In the genomic region with DNA sequence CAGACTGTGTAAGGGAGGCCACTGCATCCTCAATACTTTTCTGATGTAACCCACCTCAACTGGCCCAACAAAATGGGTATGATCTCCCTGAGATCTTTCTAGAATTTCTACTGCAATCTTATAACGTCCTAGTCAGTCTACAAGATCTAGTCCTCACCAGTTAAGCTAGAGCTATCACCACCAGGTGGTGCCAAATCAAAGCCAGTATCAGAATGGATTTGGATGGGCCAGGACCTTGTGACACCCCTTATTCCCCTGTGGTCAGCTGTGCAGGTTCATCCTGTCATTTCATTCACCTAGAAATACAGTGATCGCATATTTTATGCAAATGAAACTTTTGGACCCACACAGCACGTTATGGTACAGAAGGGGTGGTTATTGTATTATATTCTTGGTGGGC, we compare ENCODE assay signal across 8 cellular contexts.
DNase-seq lines count a peak whose midpoint lies in the region; ATAC-seq, FAIRE-seq and TF ChIP-seq lines count a peak whose summit lies in the region.

No MANE protein-coding gene starts in this region.

- SMC1A ChIA-PET in GM12878 (lab: Charles Lee; ENCODE audit: uncharacterized antibody, unreplicated experiment) = interaction anchor here (0.6 to 2.3 kb wide), 4 partner anchors 10 to 183 kb away, joined by 3 to 19 read pairs (median 4); no protein-coding TSS in a partner anchor

- CTCF ChIA-PET in CD4-positive, alpha-beta memory T cell (lab: Charles Lee; ENCODE audit: partially characterized antibody) = interaction anchor here (1.1 to 2.0 kb wide), 2 partner anchors 183 to 186 kb away, joined by 3 to 15 read pairs; no protein-coding TSS in a partner anchor
- CTCF ChIA-PET in GM12878 (lab: Yijun Ruan, JAX) = interaction anchor here (0.6 to 7.4 kb wide), 7 partner anchors 15 to 183 kb away, joined by 3 to 82 read pairs (median 3); a partner anchor contains a TSS

- intact Hi-C loops in CD4-positive, alpha-beta memory T cell (cut with micrococcal nuclease) = loop anchor here (1.0 kb wide), 1 partner anchor 183 kb away; no protein-coding TSS in a partner anchor
- intact Hi-C loops in GM12878 (cut with micrococcal nuclease; ENCODE audit: unreplicated experiment) = loop anchor here (1.0 kb wide), 1 partner anchor 183 kb away; no protein-coding TSS in a partner anchor

- TF ChIP-seq CTCF in GM13977 (IDR thresholded peaks at IDR 0.05; ENCODE audit: extremely low read depth, insufficient read depth, missing control alignments) = peak; percentile 64
- TF ChIP-seq CTCF in GM12878 (IDR thresholded peaks at IDR 0.05 in 2 of 3, conservative IDR thresholded peaks at IDR 0.05 in 1 of 3; ENCODE audit: control insufficient read depth in 2 of 3, extremely low read depth in 1 of 3, insufficient read depth in 1 of 3, low read depth in 3 of 3, low read length in 3 of 3) = peak; percentile 60 to 69 (median 67)
- TF ChIP-seq CTCF in liver (IDR thresholded peaks at IDR 0.05; ENCODE audit: low read depth, low read length, missing input control) = peak; percentile 46

- H3K36me3 ChIP-seq in CD4-positive, alpha-beta memory T cell (ENCODE audit: insufficient read depth, low read length) = no peaks in the 10 kb centered on the region
- peaks cover 0 to 4% of the 10 kb centered on the region in 2 experiments; a peak in 2 of 4 replicates for H3K36me3 ChIP-seq in GM12878 (ENCODE audit: control insufficient read depth in 2 of 2, insufficient read depth in 2 of 2, low read length in 1 of 2)
- H3K36me3 ChIP-seq in liver (ENCODE audit: control insufficient read depth in 4 of 4, insufficient read depth in 3 of 4, low read depth in 1 of 4, low read length in 3 of 4) = no peaks in the 10 kb centered on the region

- H3K9me3 ChIP-seq in CD4-positive, alpha-beta memory T cell (ENCODE audit: control insufficient read depth in 1 of 2, low read length in 2 of 2) = no peaks in the 10 kb centered on the region
- H3K9me3 ChIP-seq in GM12878 (replicated peaks; ENCODE audit: control insufficient read depth, insufficient read depth, low read length) = no peaks in the 10 kb centered on the region
- H3K9me3 ChIP-seq in liver (ENCODE audit: control insufficient read depth in 4 of 4, low read length in 3 of 4) = no peaks in the 10 kb centered on the region

- no peaks in the 10 kb centered on the region for H4K20me1 ChIP-seq in GM12878 (ENCODE audit: control insufficient read depth, insufficient read depth)

- no peak overlapping the region for H3K4me3 ChIP-seq in CD4-positive, alpha-beta memory T cell (ENCODE audit: low read length in 2 of 2)
- H3K4me3 ChIP-seq in GM12878 (no peak overlapping the region), liver (ENCODE audit: low read depth in 1 of 3, low read length in 3 of 3) (no peak overlapping the region)

- POLR2A ChIA-PET in CD4-positive, alpha-beta memory T cell (lab: Charles Lee; ENCODE audit: partially characterized antibody) = no interaction called here
- POLR2A ChIA-PET in GM12878 (lab: Charles Lee) = no interaction called here

- RAD21 ChIA-PET in GM12878 (lab: Charles Lee; ENCODE audit: unreplicated experiment) = interaction anchor here (0.6 to 3.9 kb wide), 6 partner anchors 12 to 183 kb away, joined by 3 to 45 read pairs (median 4); a partner anchor contains a TSS

- H3K4me1 Mint-ChIP-seq in CD4-positive, alpha-beta memory T cell = peaks cover 0 to 9% (median 5%) of the 10 kb centered on the region in 4 donors

- H3K79me2 ChIP-seq in GM12878 (ENCODE audit: control insufficient read depth, insufficient read depth, low read length) = no peaks in the 10 kb centered on the region; the same call in 1 of the 2 replicates

- in situ Hi-C loops in GM13977 (cut with MboI; ENCODE audit: low pct_unique_long_range_greater_than_20kb, low sequenced_read_pairs, unreplicated experiment) = no loop called here
- in situ Hi-C loops in GM12878 (cut with MboI) = loop anchor here (5.0 kb wide), 1 partner anchor 184 kb away; no protein-coding TSS in a partner anchor

- 40% methylated on average over 3 of the region's 3 CpGs for WGBS in GM12878 (ENCODE audit: insufficient coverage, insufficient replicate concordance, low lambda C conversion rate, missing lambda C conversion rate)
- WGBS in liver = 79% methylated on average over 3 of the region's 3 CpGs

- no peaks in the 10 kb centered on the region for H3K27me3 ChIP-seq in CD4-positive, alpha-beta memory T cell (ENCODE audit: insufficient read depth, low read length)
- H3K27me3 ChIP-seq in GM12878 (replicated peaks in 1 of 2; ENCODE audit: control insufficient read depth in 2 of 2, insufficient read depth in 2 of 2, low read length in 1 of 2) (no peaks in the 10 kb centered on the region), liver (ENCODE audit: control insufficient read depth in 4 of 4, insufficient read depth in 4 of 4, low read length in 3 of 4) (no peaks in the 10 kb centered on the region)

- peak; percentile 49 for FAIRE-seq in GM12878 (lab: Jason Lieb, UNC)

- peaks cover 0 to 1% (median 0%) of the 10 kb centered on the region in 8 donors for H3K9me3 Mint-ChIP-seq in CD4-positive, alpha-beta memory T cell

- H3K36me3 Mint-ChIP-seq in CD4-positive, alpha-beta memory T cell = peaks cover 4 to 11% of the 10 kb centered on the region in 2 donors

- no peak overlapping the region for H3K27ac ChIP-seq in CD4-positive, alpha-beta memory T cell (ENCODE audit: low read depth, low read length)
- H3K27ac ChIP-seq in GM12878 (ENCODE audit: control insufficient read depth, insufficient read depth) (no peak overlapping the region), liver (ENCODE audit: low read depth in 1 of 2, low read length in 2 of 2) (no peak overlapping the region)

- TF ChIP-seq POLR2A in GM12878 (IDR thresholded peaks at IDR 0.05; ENCODE audit: low read depth, low read length) = no peak

- no peak overlapping the region for H2AFZ ChIP-seq in GM12878 (ENCODE audit: control insufficient read depth, low read depth, low read length)

- TF ChIP-seq RAD21 in GM12878 (IDR thresholded peaks at IDR 0.05; ENCODE audit: insufficient read depth, low read depth, low read length) (peak; percentile 66), liver (IDR thresholded peaks at IDR 0.05) (peak; percentile 70 to 84)

- H3K4me3 Mint-ChIP-seq in CD4-positive, alpha-beta memory T cell = no peak overlapping the region

- no peak for TF ChIP-seq EP300 in GM12878 (IDR thresholded peaks at IDR 0.05; ENCODE audit: borderline replicate concordance in 1 of 2, control insufficient read depth in 1 of 2, low read depth in 2 of 2, low read length in 2 of 2)

- H3K9ac ChIP-seq in GM12878 (ENCODE audit: control insufficient read depth, insufficient read depth, low read length) (no peak overlapping the region), liver (ENCODE audit: low read depth in 1 of 2, low read length in 2 of 2) (no peak overlapping the region)

- BruUV-seq in GM12878 (replicated peaks; lab: Mats Ljungman, UMichigan) = no TSS peak

- H3K27ac Mint-ChIP-seq in CD4-positive, alpha-beta memory T cell = no peak overlapping the region

- no peaks in the 10 kb centered on the region for H3K27me3 Mint-ChIP-seq in CD4-positive, alpha-beta memory T cell

- no peak overlapping the region for H3K4me2 ChIP-seq in GM12878 (ENCODE audit: control insufficient read depth, insufficient read depth)

- H3K4me1 ChIP-seq in CD4-positive, alpha-beta memory T cell (ENCODE audit: insufficient read depth, low read length) = no peaks in the 10 kb centered on the region
- H3K4me1 ChIP-seq in GM12878 (ENCODE audit: control insufficient read depth, insufficient read depth, low read length) (no peaks in the 10 kb centered on the region), liver (ENCODE audit: control insufficient read depth in 4 of 4, insufficient read depth in 4 of 4, low read length in 3 of 4) (no peaks in the 10 kb centered on the region)

- peak in 4 of 5 donors; percentile 2 to 8 (median 5) for DNase-seq in CD4-positive, alpha-beta memory T cell
- DNase-seq in GM13977 (ENCODE audit: low spot score) = peak; percentile 44
- peak; percentile 74 for DNase-seq in NCI-H2227 (lab: John Stamatoyannopoulos, UW; ENCODE audit: unreplicated experiment)
- DNase-seq in GM12878 (ENCODE audit: low read depth, low spot score) = peak; percentile 16
- DNase-seq in GOT3 (lab: John Stamatoyannopoulos, UW) = no peak
- no peak for DNase-seq in activated effector memory CD4-positive, alpha-beta T cell treated with anti-CD3 and anti-CD28 coated beads, Interleukin-2, amount 50 U/mL, for 16 hours
- DNase-seq in ureter (ENCODE audit: low spot score) = no peak

- ATAC-seq in GM12878 = peak; percentile 98

TF ChIP-seq in GM12878, 131 proteins besides CTCF, POLR2A, EP300 and RAD21 (continues in another document):
- TF ChIP-seq, protein P1, sequence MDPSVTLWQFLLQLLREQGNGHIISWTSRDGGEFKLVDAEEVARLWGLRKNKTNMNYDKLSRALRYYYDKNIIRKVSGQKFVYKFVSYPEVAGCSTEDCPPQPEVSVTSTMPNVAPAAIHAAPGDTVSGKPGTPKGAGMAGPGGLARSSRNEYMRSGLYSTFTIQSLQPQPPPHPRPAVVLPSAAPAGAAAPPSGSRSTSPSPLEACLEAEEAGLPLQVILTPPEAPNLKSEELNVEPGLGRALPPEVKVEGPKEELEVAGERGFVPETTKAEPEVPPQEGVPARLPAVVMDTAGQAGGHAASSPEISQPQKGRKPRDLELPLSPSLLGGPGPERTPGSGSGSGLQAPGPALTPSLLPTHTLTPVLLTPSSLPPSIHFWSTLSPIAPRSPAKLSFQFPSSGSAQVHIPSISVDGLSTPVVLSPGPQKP (IDR thresholded peaks at IDR 0.05; ENCODE audit: low read depth, low read length) = no peak
- no peak for TF ChIP-seq ATF7 (IDR thresholded peaks at IDR 0.05; ENCODE audit: low read depth)
- TF ChIP-seq ETV6 (conservative IDR thresholded peaks at IDR 0.05 in 1 of 2, IDR thresholded peaks at IDR 0.05 in 1 of 2; ENCODE audit: borderline replicate concordance in 1 of 2, low read depth in 1 of 2) = no peak
- TF ChIP-seq ASH2L (IDR thresholded peaks at IDR 0.05; ENCODE audit: borderline replicate concordance, low read depth) = no peak

TF ChIP-seq in liver, 16 proteins besides CTCF, POLR2A, EP300 and RAD21 (continues in another document):
- TF ChIP-seq EGR1 (IDR thresholded peaks at IDR 0.05; ENCODE audit: low read depth in 2 of 2) (no peak), RXRA (IDR thresholded peaks at IDR 0.05) (no peak), SP1 (IDR thresholded peaks at IDR 0.05) (no peak), JUND (IDR thresholded peaks at IDR 0.05) (no peak), FOXA2 (IDR thresholded peaks at IDR 0.05) (no peak), YY1 (IDR thresholded peaks at IDR 0.05) (no peak), GABPA (IDR thresholded peaks at IDR 0.05 in 1 of 2, conservative IDR thresholded peaks at IDR 0.05 in 1 of 2) (no peak), TAF1 (conservative IDR thresholded peaks at IDR 0.05) (no peak)
- TF ChIP-seq, protein P2, sequence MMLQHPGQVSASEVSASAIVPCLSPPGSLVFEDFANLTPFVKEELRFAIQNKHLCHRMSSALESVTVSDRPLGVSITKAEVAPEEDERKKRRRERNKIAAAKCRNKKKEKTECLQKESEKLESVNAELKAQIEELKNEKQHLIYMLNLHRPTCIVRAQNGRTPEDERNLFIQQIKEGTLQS (IDR thresholded peaks at IDR 0.05) = no peak
- TF ChIP-seq, protein P3, sequence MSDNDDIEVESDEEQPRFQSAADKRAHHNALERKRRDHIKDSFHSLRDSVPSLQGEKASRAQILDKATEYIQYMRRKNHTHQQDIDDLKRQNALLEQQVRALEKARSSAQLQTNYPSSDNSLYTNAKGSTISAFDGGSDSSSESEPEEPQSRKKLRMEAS (IDR thresholded peaks at IDR 0.05) = no peak

Comparison
In these comparisons a context has a peak if more than half of its experiments do, and no peak if none do; other contexts are left out.
1. DNase-seq: peak in CD4-positive, alpha-beta memory T cell (4 of 5), GM13977 (single experiment), NCI-H2227 (single experiment) and GM12878 (single experiment); none in GOT3 (single experiment), activated effector memory CD4-positive, alpha-beta T cell treated with anti-CD3 and anti-CD28 coated beads, Interleukin-2, amount 50 U/mL, for 16 hours (single experiment) and ureter (single experiment).
2. Peak in every context shown above with its lines, with median percentiles within 50 percentile points of each other: CTCF ChIP-seq.